Comparison of ENCODE assay signal across 8 cellular contexts in genomic region chr1:12454406-12455391, GRCh38.
DNase-seq lines count a peak whose midpoint lies in the region; ATAC-seq and TF ChIP-seq lines count a peak whose summit lies in the region.

No MANE protein-coding gene starts in this region.

- peaks cover 7% of the 10 kb centered on the region for H3K36me3 Mint-ChIP-seq in T-helper 17 cell (ENCODE audit: low read depth)
- H3K36me3 Mint-ChIP-seq in stimulated activated naive B cell treated with anti-CD40 and anti-IgM and Interleukin-4, amounts not matched to agents 10 μg/mL and 1 μg/mL and 100 μg/mL, for 72 hours: peaks cover 21 to 50% of the 10 kb centered on the region in 2 donors

- H3K27ac Mint-ChIP-seq in T-helper 17 cell: peak overlapping the region; percentile 63
- H3K27ac Mint-ChIP-seq in stimulated activated naive B cell treated with anti-CD40 and anti-IgM and Interleukin-4, amounts not matched to agents 10 μg/mL and 1 μg/mL and 100 μg/mL, for 72 hours: peak overlapping the region; percentile 60

- DNase-seq in NCI-H1092 treated with DMSO at 0.1 percent for 48 hours (lab: John Stamatoyannopoulos, UW) (peak; percentile 48), NCI-H1092 (lab: John Stamatoyannopoulos, UW) (no peak), T-helper 17 cell (no peak), hepatocyte (ENCODE audit: low spot score) (no peak), KBM-7 (no peak)
- no peak for DNase-seq in stimulated activated naive B cell treated with anti-CD40 and anti-IgM and Interleukin-4, amounts not matched to agents 10 μg/mL and 1 μg/mL and 100 μg/mL, for 72 hours

- H3K79me2 ChIP-seq in hepatocyte: peaks cover 2% of the 10 kb centered on the region

- in situ Hi-C loops in KBM-7 (cut with MboI; ENCODE audit: low pct_unique_long_range_greater_than_20kb, low sequenced_read_pairs): no loop called here

- 87% methylated on average over 4 of the region's 4 CpGs for WGBS in hepatocyte (ENCODE audit: low lambda C conversion rate, missing lambda C conversion rate)

- H3K4me1 Mint-ChIP-seq in T-helper 17 cell: peaks cover 36% of the 10 kb centered on the region
- H3K4me1 Mint-ChIP-seq in stimulated activated naive B cell treated with anti-CD40 and anti-IgM and Interleukin-4, amounts not matched to agents 10 μg/mL and 1 μg/mL and 100 μg/mL, for 72 hours: peaks cover 28 to 58% of the 10 kb centered on the region in 2 donors

- TF ChIP-seq CTCF in hepatocyte (IDR thresholded peaks at IDR 0.05; ENCODE audit: poor library complexity): no peak

- H3K36me3 ChIP-seq in hepatocyte (replicated peaks; ENCODE audit: insufficient read depth, low read depth): no peaks in the 10 kb centered on the region

- no peaks in the 10 kb centered on the region for H3K9me2 ChIP-seq in hepatocyte (replicated peaks; ENCODE audit: insufficient read depth)

- no peaks in the 10 kb centered on the region for H3K9me3 Mint-ChIP-seq in stimulated activated naive B cell treated with anti-CD40 and anti-IgM and Interleukin-4, amounts not matched to agents 10 μg/mL and 1 μg/mL and 100 μg/mL, for 72 hours

- no peak overlapping the region for H3K4me3 Mint-ChIP-seq in T-helper 17 cell
- H3K4me3 Mint-ChIP-seq in stimulated activated naive B cell treated with anti-CD40 and anti-IgM and Interleukin-4, amounts not matched to agents 10 μg/mL and 1 μg/mL and 100 μg/mL, for 72 hours: no peak overlapping the region

- H3K9me3 ChIP-seq in T-helper 17 cell (ENCODE audit: control insufficient read depth, low read length, poor library complexity, severe bottlenecking): no peaks in the 10 kb centered on the region
- no peaks in the 10 kb centered on the region for H3K9me3 ChIP-seq in hepatocyte (ENCODE audit: low read depth)

- no peaks in the 10 kb centered on the region for H3K27me3 ChIP-seq in hepatocyte

- peaks cover 51% of the 10 kb centered on the region for H3K4me1 ChIP-seq in hepatocyte (ENCODE audit: insufficient read depth)

- H2AFZ ChIP-seq in hepatocyte: no peak overlapping the region

- H4K20me1 ChIP-seq in hepatocyte (ENCODE audit: insufficient read depth, poor library complexity, severe bottlenecking): no peaks in the 10 kb centered on the region

- H3K27me3 Mint-ChIP-seq in T-helper 17 cell: no peaks in the 10 kb centered on the region
- no peaks in the 10 kb centered on the region for H3K27me3 Mint-ChIP-seq in stimulated activated naive B cell treated with anti-CD40 and anti-IgM and Interleukin-4, amounts not matched to agents 10 μg/mL and 1 μg/mL and 100 μg/mL, for 72 hours

- no peak for ATAC-seq in T-helper 17 cell
- no peak for ATAC-seq in stimulated activated naive B cell treated with anti-CD40 and anti-IgM and Interleukin-4, amounts not matched to agents 10 μg/mL and 1 μg/mL and 100 μg/mL, for 72 hours (replicated peaks)
- no peak for ATAC-seq in HG03520 (IDR thresholded peaks at IDR 0.05; ENCODE audit: unreplicated experiment)
- no peak for ATAC-seq in HG02588 (IDR thresholded peaks at IDR 0.05; ENCODE audit: unreplicated experiment)

- peak overlapping the region; percentile 59 for H3K27ac ChIP-seq in hepatocyte

- H3K4me2 ChIP-seq in hepatocyte: no peak overlapping the region

- H3K4me3 ChIP-seq in hepatocyte: no peak overlapping the region
